Comparison of ENCODE assay signal across 8 cellular contexts in the genomic region with DNA sequence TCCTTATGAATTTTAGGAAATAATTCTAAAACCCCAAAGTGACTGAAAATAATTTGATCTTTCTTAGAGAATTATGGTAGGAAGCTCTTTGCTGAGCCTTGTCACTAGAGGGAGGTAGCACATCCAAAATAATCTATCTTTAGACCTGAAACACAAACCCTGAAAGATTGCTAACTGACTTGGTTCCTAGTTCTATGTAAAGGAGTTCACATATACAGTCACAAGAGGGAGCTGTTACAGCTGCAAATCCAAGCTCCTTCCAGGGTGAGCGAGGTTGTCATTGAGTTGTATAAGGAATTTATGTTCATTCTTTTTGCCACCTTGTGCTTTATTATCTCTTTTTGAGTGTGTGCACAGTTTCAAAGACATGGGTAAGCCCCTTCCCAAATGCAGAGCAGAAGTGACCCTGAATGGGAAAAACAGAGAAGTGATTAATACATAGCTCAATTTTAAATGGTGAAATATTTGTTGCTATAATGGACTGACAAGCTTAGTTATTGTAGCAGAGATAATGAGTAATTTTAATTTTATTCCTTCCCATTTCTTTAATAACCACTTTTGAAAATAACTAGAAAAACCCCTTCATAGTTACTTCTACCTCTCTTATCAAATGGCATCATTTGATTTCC.
DNase-seq lines count a peak whose midpoint lies in the region; ATAC-seq, FAIRE-seq and TF ChIP-seq lines count a peak whose summit lies in the region.

No MANE protein-coding gene starts in this region.

- no peaks in the 10 kb centered on the region for H3K79me2 ChIP-seq in keratinocyte (ENCODE audit: control insufficient read depth, insufficient read depth, low read length)

- no peak overlapping the region for H2AFZ ChIP-seq in keratinocyte (ENCODE audit: control insufficient read depth, low read length)

- ATAC-seq in HG02884 (IDR thresholded peaks at IDR 0.05; ENCODE audit: unreplicated experiment), result no peak

- H3K4me1 ChIP-seq in keratinocyte (ENCODE audit: control insufficient read depth, extremely low read depth, insufficient read depth, low read length), result no peaks in the 10 kb centered on the region

- TF ChIP-seq CTCF in astrocyte of the cerebellum (IDR thresholded peaks at IDR 0.05; ENCODE audit: low read depth, low read length, missing control alignments) (peak; percentile 86), keratinocyte (optimal IDR thresholded peaks at IDR 0.05 in 1 of 3, IDR thresholded peaks at IDR 0.05 in 1 of 3, conservative IDR thresholded peaks at IDR 0.05 in 1 of 3; ENCODE audit: extremely low read depth in 1 of 3, insufficient read depth in 2 of 3, low read length in 3 of 3) (peak; percentile 65 to 84 (median 71))

- H3K27ac ChIP-seq in keratinocyte (ENCODE audit: control insufficient read depth, insufficient read depth, low read length), result no peak overlapping the region

- no peak overlapping the region for H3K4me3 ChIP-seq in astrocyte of the cerebellum (ENCODE audit: low read depth, low read length)
- H3K4me3 ChIP-seq in keratinocyte (ENCODE audit: control insufficient read depth in 2 of 3, extremely low read depth in 1 of 3, insufficient read depth in 2 of 3, low read depth in 1 of 3, low read length in 3 of 3), result no peak overlapping the region

- H3K9ac ChIP-seq in keratinocyte (ENCODE audit: control insufficient read depth, extremely low read depth, insufficient read depth, low read length), result no peak overlapping the region

- H3K27me3 ChIP-seq in keratinocyte (ENCODE audit: control insufficient read depth, extremely low read depth, insufficient read depth, low read length), result no peaks in the 10 kb centered on the region

- H4K20me1 ChIP-seq in keratinocyte (ENCODE audit: control insufficient read depth, extremely low read depth, insufficient read depth, low read length), result no peaks in the 10 kb centered on the region

- H3K36me3 ChIP-seq in keratinocyte (ENCODE audit: control insufficient read depth in 2 of 2, extremely low read depth in 1 of 2, insufficient read depth in 2 of 2, low read length in 2 of 2), result no peaks in the 10 kb centered on the region

- no peaks in the 10 kb centered on the region for H3K9me1 ChIP-seq in keratinocyte (ENCODE audit: control insufficient read depth, extremely low read depth, insufficient read depth, low read length)

- no peaks in the 10 kb centered on the region for H3K9me3 ChIP-seq in keratinocyte (ENCODE audit: control insufficient read depth, low read depth, low read length)

- peak; percentile 42 for DNase-seq in CD1c-positive myeloid dendritic cell (ENCODE audit: extremely low spot score)
- DNase-seq in GM19239 (ENCODE audit: insufficient read length, low spot score), result peak; percentile 14
- peak; percentile 29 for DNase-seq in NCI-H446 treated with DMSO at 0.1 percent for 48 hours (lab: John Stamatoyannopoulos, UW)
- peak; percentile 37 for DNase-seq in astrocyte of the cerebellum (ENCODE audit: low read depth)
- DNase-seq in keratinocyte (ENCODE audit: low read depth, low spot score), result no peak
- DNase-seq in COLO668 (lab: John Stamatoyannopoulos, UW; ENCODE audit: unreplicated experiment), result no peak
- no peak for DNase-seq in T-helper 9 cell

- H3K4me2 ChIP-seq in keratinocyte (ENCODE audit: control insufficient read depth, extremely low read depth, insufficient read depth, low read depth, low read length), result no peak overlapping the region

- dilution Hi-C loops in keratinocyte (cut with MboI; ENCODE audit: extremely low pct_ligation_motif_present, low sequenced_read_pairs), result no loop called here

- in situ Hi-C loops in astrocyte of the cerebellum (cut with HindIII; ENCODE audit: low sequenced_read_pairs), result no loop called here

- FAIRE-seq in GM19239 (lab: Jason Lieb, UNC) (peak; percentile 79), keratinocyte (lab: Jason Lieb, UNC) (peak; percentile 87)

Comparison
In these comparisons a context has a peak if more than half of its experiments do, and no peak if none do; other contexts are left out.
1. DNase-seq: peak in CD1c-positive myeloid dendritic cell (single experiment), GM19239 (single experiment), NCI-H446 treated with DMSO at 0.1 percent for 48 hours (single experiment) and astrocyte of the cerebellum (single experiment); none in keratinocyte (single experiment), COLO668 (single experiment) and T-helper 9 cell (single experiment).